In genomic region chr12:49636979-49637378, GRCh38 we compare ENCODE assay signal across 8 cellular contexts. TPM values are rescaled to one million over a fixed set of nuclear protein-coding genes. Genes with fewer than 3 reads are reported as not detected.
DNase-seq lines count a peak whose midpoint lies in the region; ATAC-seq and TF ChIP-seq lines count a peak whose summit lies in the region.

No MANE protein-coding gene starts in this region.

- H3K4me1 ChIP-seq in SK-N-SH (ENCODE audit: control insufficient read depth in 1 of 2, insufficient read depth in 2 of 2, low read depth in 1 of 2, low read length in 1 of 2), result peaks cover 0 to 14% of the 10 kb centered on the region in 2 experiments; a peak in 2 of 4 replicates
- H3K4me1 ChIP-seq in parathyroid adenoma, result no peaks in the 10 kb centered on the region

- no peaks in the 10 kb centered on the region for H3K9me2 ChIP-seq in SK-N-SH

- H3K9ac ChIP-seq in SK-N-SH (no peak overlapping the region), parathyroid adenoma (no peak overlapping the region)

- peak overlapping the region; percentile 42 for H3K27ac Mint-ChIP-seq in activated naive CD8-positive, alpha-beta T cell treated with anti-CD3 and anti-CD28 coated beads, Interleukin-2, amount 10 ng/mL, durations not matched to agents 7 days and 5 days

- H3K36me3 ChIP-seq in SK-N-SH (replicated peaks in 1 of 2; ENCODE audit: control insufficient read depth in 1 of 2, insufficient read depth in 2 of 2, low read length in 1 of 2) (peaks cover 8 to 50% of the 10 kb centered on the region in 2 experiments), parathyroid adenoma (ENCODE audit: control insufficient read depth, insufficient read depth, low read length) (no peaks in the 10 kb centered on the region)

- H3K36me3 Mint-ChIP-seq in activated naive CD8-positive, alpha-beta T cell treated with anti-CD3 and anti-CD28 coated beads, Interleukin-2, amount 10 ng/mL, durations not matched to agents 7 days and 5 days, result peaks cover 7% of the 10 kb centered on the region

- no peak overlapping the region for H3K4me3 ChIP-seq in SK-N-SH (ENCODE audit: low read depth in 2 of 2, low read length in 1 of 2)
- no peak overlapping the region for H3K4me3 ChIP-seq in parathyroid adenoma (ENCODE audit: low read depth, low read length)

- TF ChIP-seq EP300 in SK-N-SH (IDR thresholded peaks at IDR 0.05; ENCODE audit: borderline replicate concordance in 1 of 2, low read depth in 1 of 2, low read length in 1 of 2), result no peak

- H3K4me3 Mint-ChIP-seq in activated naive CD8-positive, alpha-beta T cell treated with anti-CD3 and anti-CD28 coated beads, Interleukin-2, amount 10 ng/mL, durations not matched to agents 7 days and 5 days, result no peak overlapping the region

- H3K27me3 ChIP-seq in SK-N-SH (ENCODE audit: insufficient read depth), result no peaks in the 10 kb centered on the region
- no peaks in the 10 kb centered on the region for H3K27me3 ChIP-seq in parathyroid adenoma (ENCODE audit: control insufficient read depth, insufficient read depth, low read length)

- H3F3A ChIP-seq in SK-N-SH (replicated peaks; ENCODE audit: insufficient read depth), result peaks cover 15% of the 10 kb centered on the region

- intact Hi-C loops in head of caudate nucleus (cut with DNase I), result no loop called here

- CTCF ChIA-PET in SK-N-SH (lab: Yijun Ruan, JAX), result interaction anchor here (0.8 to 30.5 kb wide), 26 partner anchors 7 to 278 kb away, joined by 3 to 590 read pairs (median 5); partner anchors contain the start of genes FMNL3, PRPF40B and TMBIM6

- TF ChIP-seq CTCF in SK-N-SH (IDR thresholded peaks at IDR 0.05), result peak; percentile 74
- peak; percentile 45 for TF ChIP-seq CTCF in parathyroid adenoma (IDR thresholded peaks at IDR 0.05)

- no peaks in the 10 kb centered on the region for H4K20me1 ChIP-seq in SK-N-SH (ENCODE audit: insufficient read depth)

- no peaks in the 10 kb centered on the region for H3K9me3 Mint-ChIP-seq in activated naive CD8-positive, alpha-beta T cell treated with anti-CD3 and anti-CD28 coated beads, Interleukin-2, amount 10 ng/mL, durations not matched to agents 7 days and 5 days

- H3K4me2 ChIP-seq in SK-N-SH (peak overlapping the region; percentile 38; the same call in 1 of the 2 replicates), parathyroid adenoma (ENCODE audit: low read length) (no peak overlapping the region)

- peak; percentile 72 for TF ChIP-seq RAD21 in SK-N-SH (IDR thresholded peaks at IDR 0.05; ENCODE audit: low read length)

- ATAC-seq in activated naive CD8-positive, alpha-beta T cell treated with anti-CD3 and anti-CD28 coated beads, Interleukin-2, amount 10 ng/mL, durations not matched to agents 7 days and 5 days (ENCODE audit: low read depth), result peak; percentile 90
- no peak for ATAC-seq in HG03571 (IDR thresholded peaks at IDR 0.05; ENCODE audit: unreplicated experiment)

- POLR2A ChIA-PET in SK-N-SH (lab: Yijun Ruan, JAX), result interaction anchor here (1.0 to 3.3 kb wide), 4 partner anchors 12 to 506 kb away, joined by 3 to 20 read pairs (median 7); partner anchors contain the start of genes PRPF40B, TMBIM6 and TUBA1B
- POLR2A ChIA-PET in activated naive CD8-positive, alpha-beta T cell treated with anti-CD3 and anti-CD28 coated beads, Interleukin-2, amount 10 ng/mL, durations not matched to agents 7 days and 5 days (lab: Charles Lee), result interaction anchor here (0.8 to 1.5 kb wide), 3 partner anchors 13 to 104 kb away, joined by 3 to 10 read pairs (median 3); partner anchors contain the start of gene TMBIM6

- no peak overlapping the region for H2AFZ ChIP-seq in SK-N-SH (ENCODE audit: low read depth)
- no peak overlapping the region for H2AFZ ChIP-seq in parathyroid adenoma

- H3K27me3 Mint-ChIP-seq in activated naive CD8-positive, alpha-beta T cell treated with anti-CD3 and anti-CD28 coated beads, Interleukin-2, amount 10 ng/mL, durations not matched to agents 7 days and 5 days, result no peaks in the 10 kb centered on the region

- DNase-seq in NCI-H1417 (lab: John Stamatoyannopoulos, UW), result peak; percentile 21 to 72 (median 50)
- no peak for DNase-seq in NCI-H1417 treated with DMSO at 0.1 percent for 48 hours (lab: John Stamatoyannopoulos, UW)
- peak; percentile 82 for DNase-seq in HuH-7 (ENCODE audit: low spot score)
- peak; percentile 87 for DNase-seq in SK-N-SH
- no peak for DNase-seq in activated naive CD8-positive, alpha-beta T cell treated with anti-CD3 and anti-CD28 coated beads, Interleukin-2, amount 10 ng/mL, durations not matched to agents 7 days and 5 days
- DNase-seq in head of caudate nucleus, result peak; percentile 24 to 86 (median 69)

- H3K9me3 ChIP-seq in SK-N-SH (no peaks in the 10 kb centered on the region), parathyroid adenoma (ENCODE audit: control insufficient read depth, low read length) (no peaks in the 10 kb centered on the region)

- H3K79me2 ChIP-seq in SK-N-SH (ENCODE audit: insufficient read depth), result no peaks in the 10 kb centered on the region
- H3K79me2 ChIP-seq in parathyroid adenoma, result peaks cover 2% of the 10 kb centered on the region

- H3K27ac ChIP-seq in SK-N-SH (ENCODE audit: low read depth in 2 of 2, low read length in 1 of 2) (peak overlapping the region; percentile 55 to 82), parathyroid adenoma (no peak overlapping the region)

- 8% methylated on average over 2 of the region's 2 CpGs for WGBS in SK-N-SH (ENCODE audit: low lambda C conversion rate)

- peaks cover 19% of the 10 kb centered on the region for H3K4me1 Mint-ChIP-seq in activated naive CD8-positive, alpha-beta T cell treated with anti-CD3 and anti-CD28 coated beads, Interleukin-2, amount 10 ng/mL, durations not matched to agents 7 days and 5 days

TF ChIP-seq in SK-N-SH, 30 proteins besides CTCF, POLR2A, EP300 and RAD21:
- TF ChIP-seq FOXM1 (IDR thresholded peaks at IDR 0.05; ENCODE audit: low read depth), result no peak
- 0 out of 2 replicates have a peak, but pooled peaks have one; percentile 7 for TF ChIP-seq NFIC (IDR thresholded peaks at IDR 0.05; ENCODE audit: borderline replicate concordance)
- peak; percentile 60 for TF ChIP-seq SMC3 (IDR thresholded peaks at IDR 0.05; ENCODE audit: low read depth, low read length)

RNA-seq across cellular contexts. Expression of gene PRPF40B, which starts 13.6 kb away (rescaled TPM):
- polyA plus RNA-seq in SK-N-SH (2012; rRNA removed), result 24.3 and 27.0 TPM in 2 replicates
- polyA plus RNA-seq in SK-N-SH (2012; cell fraction: cytosol; rRNA removed), result 11.2 and 14.6 TPM in 2 replicates
- polyA plus RNA-seq in SK-N-SH (2012; cell fraction: nucleus; rRNA removed), result 125 TPM in 2 replicates
- total RNA-seq in activated naive CD8-positive, alpha-beta T cell treated with anti-CD3 and anti-CD28 coated beads, Interleukin-2, amount 10 ng/mL, durations not matched to agents 7 days and 5 days, result 10 to 100 TPM; 16.5 to 18.0 TPM

RNA-seq across cellular contexts. Expression of gene FAM186B, which starts 31.5 kb away (rescaled TPM):
- 0.16 and 0.24 TPM in 2 replicates for polyA plus RNA-seq in SK-N-SH (2012; rRNA removed)
- polyA plus RNA-seq in SK-N-SH (2012; cell fraction: cytosol; rRNA removed), result 0.09 and 0.18 TPM in 2 replicates
- 0.80 and 0.93 TPM in 2 replicates for polyA plus RNA-seq in SK-N-SH (2012; cell fraction: nucleus; rRNA removed)
- under 1 TPM; 0.11 to 0.20 TPM for total RNA-seq in activated naive CD8-positive, alpha-beta T cell treated with anti-CD3 and anti-CD28 coated beads, Interleukin-2, amount 10 ng/mL, durations not matched to agents 7 days and 5 days

Comparison
In these comparisons a context has a peak if more than half of its experiments do, and no peak if none do; other contexts are left out.
1. DNase-seq: peak in NCI-H1417 (3 of 3), HuH-7 (single experiment), SK-N-SH (single experiment) and head of caudate nucleus (42 of 42); none in NCI-H1417 treated with DMSO at 0.1 percent for 48 hours (single experiment) and activated naive CD8-positive, alpha-beta T cell treated with anti-CD3 and anti-CD28 coated beads, Interleukin-2, amount 10 ng/mL, durations not matched to agents 7 days and 5 days (single experiment).